In genomic region chr3:125310623-125311076, GRCh38 we compare ENCODE assay signal across 1 cellular context.
TF ChIP-seq lines count a peak whose summit lies in the region.

No MANE protein-coding gene starts in this region.

TF ChIP-seq in K562, 482 proteins besides CTCF, POLR2A, EP300 and RAD21 (continued from another document and continues in another):
- no peak for TF ChIP-seq NKRF (IDR thresholded peaks at IDR 0.05; ENCODE audit: borderline replicate concordance)
- no peak for TF ChIP-seq ZHX1 (conservative IDR thresholded peaks at IDR 0.05; ENCODE audit: low read length)
- TF ChIP-seq ZNF77 (CRISPR knock-in tag; IDR thresholded peaks at IDR 0.05) = no peak
- TF ChIP-seq ARID3A (IDR thresholded peaks at IDR 0.05; ENCODE audit: borderline replicate concordance, low read depth, low read length) = no peak
- no peak for TF ChIP-seq CHAMP1 (IDR thresholded peaks at IDR 0.05)
- TF ChIP-seq HMGN3 (IDR thresholded peaks at IDR 0.05; ENCODE audit: borderline replicate concordance, extremely low read depth, insufficient read length, low read depth, low read length) = no peak
- no peak for TF ChIP-seq TRIM24 (IDR thresholded peaks at IDR 0.05)
- TF ChIP-seq ZNF311 (CRISPR knock-in tag; IDR thresholded peaks at IDR 0.05) = no peak
- TF ChIP-seq YY1 (IDR thresholded peaks at IDR 0.05; ENCODE audit: borderline replicate concordance in 1 of 3, control insufficient read depth in 1 of 3, extremely low read depth in 1 of 3, insufficient read depth in 3 of 3, insufficient read length in 1 of 3, insufficient replicate concordance in 2 of 3, low read depth in 1 of 3, low read length in 2 of 3) = no peak
- TF ChIP-seq NFE2 (IDR thresholded peaks at IDR 0.05; ENCODE audit: low read depth) = peak; percentile 19; the same call in 1 of the 2 replicates
- TF ChIP-seq CREM (IDR thresholded peaks at IDR 0.05; ENCODE audit: low read depth) = peak; percentile 63
- no peak for TF ChIP-seq ZFP36 (IDR thresholded peaks at IDR 0.05; ENCODE audit: low read depth, low read length, partially characterized antibody)
- TF ChIP-seq ZNF644 (tag; IDR thresholded peaks at IDR 0.05; ENCODE audit: low read depth) = no peak
- TF ChIP-seq THRAP3 (IDR thresholded peaks at IDR 0.05; ENCODE audit: borderline replicate concordance) = no peak
- TF ChIP-seq ZC3H11A (IDR thresholded peaks at IDR 0.05; ENCODE audit: low read depth, low read length) = no peak
- TF ChIP-seq EWSR1 (IDR thresholded peaks at IDR 0.05; ENCODE audit: borderline replicate concordance, low read depth, partially characterized antibody) = no peak
- no peak for TF ChIP-seq ZNF444 (CRISPR knock-in tag; IDR thresholded peaks at IDR 0.05)
- TF ChIP-seq IRF9 (tag; IDR thresholded peaks at IDR 0.05) = no peak
- TF ChIP-seq CHD2 (IDR thresholded peaks at IDR 0.05; ENCODE audit: low read depth, low read length) = no peak
- TF ChIP-seq CGGBP1 (CRISPR knock-in tag; IDR thresholded peaks at IDR 0.05) = no peak
- TF ChIP-seq JUN (IDR thresholded peaks at IDR 0.05; ENCODE audit: borderline replicate concordance, low read depth, low read length) = peak; percentile 44; the same call in 1 of the 2 replicates
- no peak for TF ChIP-seq JUN (CRISPR knock-in tag; IDR thresholded peaks at IDR 0.05; ENCODE audit: borderline replicate concordance)
- no peak for TF ChIP-seq CBFA2T2 (conservative IDR thresholded peaks at IDR 0.05)
- TF ChIP-seq ZNF518B (CRISPR knock-in tag; IDR thresholded peaks at IDR 0.05) = no peak
- TF ChIP-seq OTX1 (CRISPR knock-in tag; IDR thresholded peaks at IDR 0.05) = no peak
- no peak for TF ChIP-seq MYC (IDR thresholded peaks at IDR 0.05; ENCODE audit: low read depth, low read length)
- no peak for TF ChIP-seq MYC (CRISPR knock-in tag; IDR thresholded peaks at IDR 0.05; ENCODE audit: borderline replicate concordance, low read depth)
- TF ChIP-seq ASH1L (IDR thresholded peaks at IDR 0.05; ENCODE audit: borderline replicate concordance, low read depth, partially characterized antibody) = no peak
- TF ChIP-seq MLLT1 (IDR thresholded peaks at IDR 0.05) = no peak
- TF ChIP-seq ZNF134 (CRISPR knock-in tag; conservative IDR thresholded peaks at IDR 0.05) = no peak
- no peak for TF ChIP-seq NR4A1 (CRISPR knock-in tag; IDR thresholded peaks at IDR 0.05)
- no peak for TF ChIP-seq NR4A1 (tag; IDR thresholded peaks at IDR 0.05)
- TF ChIP-seq MEF2A (IDR thresholded peaks at IDR 0.05; ENCODE audit: control insufficient read depth, low read depth, low read length) = no peak
- no peak for TF ChIP-seq GABPB1 (CRISPR knock-in tag; IDR thresholded peaks at IDR 0.05)
- no peak for TF ChIP-seq PPARD (CRISPR knock-in tag; IDR thresholded peaks at IDR 0.05)
- TF ChIP-seq ARID1B (IDR thresholded peaks at IDR 0.05) = no peak
- TF ChIP-seq SMARCE1 (IDR thresholded peaks at IDR 0.05) = no peak
- no peak for TF ChIP-seq FOXM1 (IDR thresholded peaks at IDR 0.05; ENCODE audit: low read depth)
- TF ChIP-seq FOXM1 (CRISPR knock-in tag; IDR thresholded peaks at IDR 0.05; ENCODE audit: low read depth) = no peak
- TF ChIP-seq ZFPM2 (CRISPR knock-in tag; IDR thresholded peaks at IDR 0.05) = no peak
- TF ChIP-seq GMEB1 (CRISPR knock-in tag; IDR thresholded peaks at IDR 0.05) = no peak
- TF ChIP-seq ZNF347 (CRISPR knock-in tag; IDR thresholded peaks at IDR 0.05; ENCODE audit: low read depth) = no peak
- TF ChIP-seq BDP1 (IDR thresholded peaks at IDR 0.05; ENCODE audit: insufficient read depth, insufficient read length) = no peak
- TF ChIP-seq NFIC (IDR thresholded peaks at IDR 0.05) = no peak
- TF ChIP-seq ZNF146 (CRISPR knock-in tag; IDR thresholded peaks at IDR 0.05; ENCODE audit: unreplicated experiment) = no peak
- TF ChIP-seq ATF7 (IDR thresholded peaks at IDR 0.05) = peak; percentile 59; the same call in 1 of the 2 replicates
- no peak for TF ChIP-seq CREB3 (tag; conservative IDR thresholded peaks at IDR 0.05; ENCODE audit: low read depth)
- no peak for TF ChIP-seq ZFP30 (CRISPR knock-in tag; IDR thresholded peaks at IDR 0.05; ENCODE audit: borderline replicate concordance)
- TF ChIP-seq EZH2 (IDR thresholded peaks at IDR 0.05; ENCODE audit: borderline replicate concordance, low read depth, low read length) = no peak
